8 cellular contexts compared by ENCODE assay signal in the genomic region with DNA sequence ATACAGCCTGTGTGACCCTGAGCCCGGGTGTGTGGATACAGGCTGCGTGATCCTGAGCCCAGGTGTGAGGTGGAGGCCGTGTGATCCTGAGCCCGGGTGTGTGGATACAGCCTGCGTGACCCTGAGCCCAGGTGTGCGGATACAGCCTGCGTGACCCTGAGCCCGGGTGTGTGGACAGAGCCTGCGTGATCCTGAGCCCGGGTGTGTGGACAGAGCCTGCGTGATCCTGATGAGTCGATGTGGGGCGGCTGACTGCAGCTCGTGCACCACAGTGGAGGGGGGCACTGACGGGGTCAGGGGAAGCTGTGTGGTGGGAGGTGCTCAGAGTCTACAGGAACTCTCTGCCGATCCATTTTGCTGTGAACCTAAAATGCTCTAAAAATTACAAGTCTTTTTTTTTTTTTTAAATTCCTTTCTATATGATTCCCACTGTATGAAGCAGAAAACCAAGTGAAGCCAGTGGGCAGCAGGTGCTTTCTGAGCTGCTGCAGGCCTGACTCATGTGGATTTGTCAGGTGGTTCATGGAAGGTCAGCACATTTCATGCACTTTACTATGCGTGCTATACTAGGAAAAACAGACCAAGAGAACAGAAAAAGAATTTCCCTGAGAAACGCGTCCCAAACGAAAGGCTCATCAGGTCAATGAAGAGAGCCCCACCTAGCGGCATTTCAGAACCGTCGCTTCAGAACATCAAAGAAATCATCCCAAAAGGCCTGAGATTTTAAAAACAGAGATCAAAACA. TPM values are rescaled to one million over a fixed set of nuclear protein-coding genes. Genes with fewer than 3 reads are reported as not detected.
DNase-seq lines count a peak whose midpoint lies in the region; ATAC-seq and TF ChIP-seq lines count a peak whose summit lies in the region.

No MANE protein-coding gene starts in this region.

- H3K4me3 Mint-ChIP-seq in stimulated activated effector memory CD8-positive, alpha-beta T cell treated with anti-CD3 and anti-CD28 coated beads, Interleukin-12 subunit alpha, Interleukin-12 subunit beta, amount 100 ng/mL, for 72 hours = no peak overlapping the region
- H3K4me3 Mint-ChIP-seq in effector memory CD8-positive, alpha-beta T cell = no peak overlapping the region

- H3K36me3 ChIP-seq in Loucy (ENCODE audit: insufficient read depth, low read length) (peaks cover 28% of the 10 kb centered on the region; the same call in 1 of the 2 replicates), adrenal gland (replicated peaks in 1 of 2) (no peaks in the 10 kb centered on the region)

- H3K4me3 ChIP-seq in Loucy (ENCODE audit: low read length, poor library complexity, severe bottlenecking) (no peak overlapping the region), adrenal gland (no peak overlapping the region)

- H3K4me1 ChIP-seq in Loucy (ENCODE audit: insufficient read depth, low read length, poor library complexity, severe bottlenecking) = peaks cover 17% of the 10 kb centered on the region
- H3K4me1 ChIP-seq in adrenal gland (replicated peaks in 1 of 2) = peaks cover 0 to 3% of the 10 kb centered on the region in 2 donors

- H3K9me3 ChIP-seq in Loucy (ENCODE audit: insufficient read depth, low read depth, low read length) (no peaks in the 10 kb centered on the region), adrenal gland (replicated peaks in 1 of 3) (no peaks in the 10 kb centered on the region)

- WGBS in adrenal gland, 4 donors = 41 to 50% (median 46%) methylated on average over 18 to 23 of the region's 23 CpGs

- no peaks in the 10 kb centered on the region for H3F3A ChIP-seq in Loucy (ENCODE audit: low read depth)

- intact Hi-C loops in adrenal gland (cut with DNase I) = loop anchor here in 1 of 2 donors (5.0 kb wide), 1 partner anchor 79 kb away; no protein-coding TSS in a partner anchor

- TF ChIP-seq POLR2A in adrenal gland (IDR thresholded peaks at IDR 0.05) = no peak

- H3K27me3 Mint-ChIP-seq in effector memory CD8-positive, alpha-beta T cell = no peaks in the 10 kb centered on the region

- no peaks in the 10 kb centered on the region for H3K9me2 ChIP-seq in Loucy (replicated peaks; ENCODE audit: low read depth, low read length)

- H3K36me3 Mint-ChIP-seq in stimulated activated effector memory CD8-positive, alpha-beta T cell treated with anti-CD3 and anti-CD28 coated beads, Interleukin-12 subunit alpha, Interleukin-12 subunit beta, amount 100 ng/mL, for 72 hours = peaks cover 18% of the 10 kb centered on the region
- peaks cover 21% of the 10 kb centered on the region for H3K36me3 Mint-ChIP-seq in effector memory CD8-positive, alpha-beta T cell (ENCODE audit: insufficient read depth)

- no peak overlapping the region for H3K9ac ChIP-seq in Loucy (ENCODE audit: low read depth, low read length, poor library complexity, severe bottlenecking)

- no peaks in the 10 kb centered on the region for H3K27me3 ChIP-seq in Loucy (ENCODE audit: insufficient read depth, low read length, poor library complexity, severe bottlenecking)
- H3K27me3 ChIP-seq in adrenal gland = no peaks in the 10 kb centered on the region

- peaks cover 10% of the 10 kb centered on the region for H4K20me1 ChIP-seq in Loucy (ENCODE audit: insufficient read depth, low read length, poor library complexity, severe bottlenecking)

- peaks cover 74% of the 10 kb centered on the region; the same call in 1 of the 2 replicates for H3K79me2 ChIP-seq in Loucy (ENCODE audit: insufficient read depth, low read length)

- H3K9me3 Mint-ChIP-seq in stimulated activated effector memory CD8-positive, alpha-beta T cell treated with anti-CD3 and anti-CD28 coated beads, Interleukin-12 subunit alpha, Interleukin-12 subunit beta, amount 100 ng/mL, for 72 hours = no peaks in the 10 kb centered on the region
- H3K9me3 Mint-ChIP-seq in effector memory CD8-positive, alpha-beta T cell = no peaks in the 10 kb centered on the region

- no peak overlapping the region for H3K4me2 ChIP-seq in Loucy (ENCODE audit: low read depth, low read length, poor library complexity, severe bottlenecking)

- peak; percentile 21 for ATAC-seq in stimulated activated effector memory CD8-positive, alpha-beta T cell treated with anti-CD3 and anti-CD28 coated beads, Interleukin-12 subunit alpha, Interleukin-12 subunit beta, amount 100 ng/mL, for 72 hours
- ATAC-seq in effector memory CD8-positive, alpha-beta T cell (replicated peaks) = no peak
- ATAC-seq in GM19397 (IDR thresholded peaks at IDR 0.05; ENCODE audit: unreplicated experiment) (no peak), HG03439 (IDR thresholded peaks at IDR 0.05; ENCODE audit: unreplicated experiment) (no peak)

- peak overlapping the region; percentile 69 for H3K27ac Mint-ChIP-seq in stimulated activated effector memory CD8-positive, alpha-beta T cell treated with anti-CD3 and anti-CD28 coated beads, Interleukin-12 subunit alpha, Interleukin-12 subunit beta, amount 100 ng/mL, for 72 hours
- no peak overlapping the region for H3K27ac Mint-ChIP-seq in effector memory CD8-positive, alpha-beta T cell

- TF ChIP-seq CTCF in Loucy (conservative IDR thresholded peaks at IDR 0.05; ENCODE audit: low read length) (peak; percentile 34), adrenal gland (IDR thresholded peaks at IDR 0.05) (peak; percentile 24 to 71 (median 63))

- H3K27ac ChIP-seq in adrenal gland = peak overlapping the region in 1 of 5 donors; percentile 22

- DNase-seq in GM03348 (ENCODE audit: low spot score) = peak; percentile 77
- DNase-seq in adrenal gland = peak; percentile 49 to 71 (median 63)
- peak; percentile 17 for DNase-seq in iPS DF 19.7 (ENCODE audit: low read depth, low spot score)
- DNase-seq in stimulated activated effector memory CD8-positive, alpha-beta T cell treated with anti-CD3 and anti-CD28 coated beads, Interleukin-12 subunit alpha, Interleukin-12 subunit beta, amount 100 ng/mL, for 72 hours (ENCODE audit: low spot score in 2 of 2) = no peak
- no peak for DNase-seq in effector memory CD8-positive, alpha-beta T cell

- H2AFZ ChIP-seq in Loucy (ENCODE audit: low read length) = no peak overlapping the region

- H3K4me1 Mint-ChIP-seq in stimulated activated effector memory CD8-positive, alpha-beta T cell treated with anti-CD3 and anti-CD28 coated beads, Interleukin-12 subunit alpha, Interleukin-12 subunit beta, amount 100 ng/mL, for 72 hours = peaks cover 34% of the 10 kb centered on the region
- H3K4me1 Mint-ChIP-seq in effector memory CD8-positive, alpha-beta T cell (ENCODE audit: low read depth in 2 of 2) = peaks cover 14 to 30% of the 10 kb centered on the region in 2 donors

RNA-seq across cellular contexts. Expression of gene BRF1, which starts 19.3 kb away (rescaled TPM):
- 10 to 100 TPM; 20.0 to 96.9 (median 40.3) TPM for total RNA-seq in adrenal gland
- polyA plus RNA-seq in adrenal gland = 10 to 100 TPM; 20.0 to 94.3 (median 35.8) TPM

RNA-seq across cellular contexts. Expression of gene PACS2, which starts 33.0 kb away (rescaled TPM):
- 100 to 1,000 TPM in 3 of 8 donors, 10 to 100 TPM in 5; 39.6 to 112 (median 81.1) TPM for total RNA-seq in adrenal gland
- polyA plus RNA-seq in adrenal gland = 100 to 1,000 TPM in 1 of 3 donors, 10 to 100 TPM in 2; 20.4 to 221 (median 94.2) TPM

RNA-seq across cellular contexts. Expression of gene BTBD6, which starts 33.2 kb away (rescaled TPM):
- 10 to 100 TPM; 24.0 to 43.3 (median 33.6) TPM for total RNA-seq in adrenal gland
- 10 to 100 TPM; 14.3 to 78.5 (median 72.6) TPM for polyA plus RNA-seq in adrenal gland

Comparison
In these comparisons a context has a peak if more than half of its experiments do, and no peak if none do; other contexts are left out.
1. DNase-seq: peak in GM03348 (single experiment), adrenal gland (7 of 7) and iPS DF 19.7 (single experiment); none in stimulated activated effector memory CD8-positive, alpha-beta T cell treated with anti-CD3 and anti-CD28 coated beads, Interleukin-12 subunit alpha, Interleukin-12 subunit beta, amount 100 ng/mL, for 72 hours (0 of 2) and effector memory CD8-positive, alpha-beta T cell (0 of 3).